ENCODE assay signal across 9 cellular contexts in the genomic region with DNA sequence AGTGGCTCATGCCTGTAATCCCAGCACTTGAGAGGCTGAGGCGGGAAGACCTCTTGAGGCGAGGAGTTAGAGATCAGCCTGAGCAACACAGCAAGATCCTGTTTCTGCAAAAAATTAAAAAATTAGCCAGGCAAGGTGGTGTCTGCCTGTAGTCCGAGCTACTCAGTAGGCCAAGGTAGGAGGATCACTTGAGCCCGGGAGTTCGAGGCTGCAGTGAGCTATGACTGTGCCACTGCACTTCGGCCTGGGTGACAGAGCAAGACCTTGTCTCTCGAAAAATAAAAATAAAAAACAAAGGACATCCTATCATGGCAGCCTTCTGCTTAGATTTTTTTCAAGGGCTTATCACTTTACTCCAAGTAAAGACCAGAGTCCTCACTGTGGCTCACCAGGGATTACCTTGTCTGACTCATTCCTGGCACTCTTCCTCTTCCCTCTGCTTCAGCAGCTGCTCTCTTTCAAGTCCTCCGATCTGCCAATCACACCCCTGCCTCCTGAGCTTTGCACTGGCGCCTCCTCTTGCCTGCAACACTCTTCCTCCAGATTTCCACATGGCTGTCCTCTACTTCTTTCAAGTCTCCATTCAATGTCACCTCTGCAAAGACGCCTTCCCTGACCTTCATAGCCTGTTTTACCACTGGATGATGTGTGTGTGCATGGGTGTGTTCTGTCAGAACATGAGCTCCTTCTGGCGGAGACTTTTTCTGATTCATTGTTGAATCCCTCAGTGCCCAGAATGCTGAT. TPM values are rescaled to one million over a fixed set of nuclear protein-coding genes. Genes with fewer than 3 reads are reported as not detected.
DNase-seq lines count a peak whose midpoint lies in the region; ATAC-seq, FAIRE-seq and TF ChIP-seq lines count a peak whose summit lies in the region.
"Had no signal": no experiment of that assay in that cellular context is flagged by ENCODE, and none has a peak within 500 bp of the region (broad histone marks: within the 10 kb centered on the region; RNA-seq: fewer than 3 reads in every experiment).

No MANE protein-coding gene starts in this region.

- DNase-seq in DMS 273 (lab: John Stamatoyannopoulos, UW; ENCODE audit: unreplicated experiment) = peak; percentile 66
- peak; percentile 75 for DNase-seq in M059J (ENCODE audit: low read depth)
- DNase-seq in astrocyte of the spinal cord (ENCODE audit: low read depth, low spot score) = peak; percentile 73
- no peak for DNase-seq in left lung
- DNase-seq in kidney = no peak
- no peak for DNase-seq in activated T-cell treated with anti-CD3 and anti-CD28 coated beads for 4 hours
- DNase-seq: NCI-H774 had no signal

- TF ChIP-seq CTCF in astrocyte of the spinal cord (IDR thresholded peaks at IDR 0.05; ENCODE audit: low read depth, low read length) (no peak), left lung (IDR thresholded peaks at IDR 0.05) (no peak), kidney (IDR thresholded peaks at IDR 0.05; ENCODE audit: borderline replicate concordance, extremely low read depth, insufficient read depth) (no peak)

- in situ Hi-C loops in astrocyte of the spinal cord (cut with HindIII; ENCODE audit: low sequenced_read_pairs) = no loop called here

- H3K27ac ChIP-seq in left lung (no peak overlapping the region), kidney (ENCODE audit: low read depth in 2 of 2, low read length in 2 of 2) (no peak overlapping the region)

- peak; percentile 23 for ATAC-seq in left lung
- no peak for ATAC-seq in GM19351 (IDR thresholded peaks at IDR 0.05; ENCODE audit: unreplicated experiment)
- no peak for ATAC-seq in HG02571 (IDR thresholded peaks at IDR 0.05; ENCODE audit: unreplicated experiment)

- intact Hi-C loops in left lung (cut with DNase I) = no loop called here
- intact Hi-C loops in kidney (cut with DNase I) = no loop called here

- no peak for FAIRE-seq in kidney (lab: Jason Lieb, UNC)

- no peak overlapping the region for H3K4me3 ChIP-seq in astrocyte of the spinal cord (ENCODE audit: low read depth, low read length)
- no peak overlapping the region for H3K4me3 ChIP-seq in left lung
- no peak overlapping the region for H3K4me3 ChIP-seq in kidney (ENCODE audit: low read length in 2 of 2)

- no peaks in the 10 kb centered on the region for H3K27me3 ChIP-seq in left lung

- H3K9me3 ChIP-seq in left lung (no peaks in the 10 kb centered on the region), kidney (ENCODE audit: control insufficient read depth in 1 of 2, low read length in 2 of 2) (no peaks in the 10 kb centered on the region)

- no peaks in the 10 kb centered on the region for H3K4me1 ChIP-seq in left lung
- H3K4me1 ChIP-seq in kidney (ENCODE audit: control insufficient read depth in 1 of 2, insufficient read depth in 1 of 2, low read depth in 1 of 2, low read length in 2 of 2) = no peaks in the 10 kb centered on the region

- no peak overlapping the region for H3K9ac ChIP-seq in kidney (ENCODE audit: low read length in 2 of 2)

- H3K36me3 ChIP-seq in left lung (no peaks in the 10 kb centered on the region), kidney (ENCODE audit: control insufficient read depth in 1 of 2, insufficient read depth in 2 of 2, low read length in 2 of 2) (no peaks in the 10 kb centered on the region)

RNA-seq across cellular contexts. Expression of a gene that starts 7.7 kb away (rescaled TPM):
- 15.3 and 18.0 TPM in 2 replicates for total RNA-seq in M059J (2014; rRNA removed; shearing (Covaris generic))
- total RNA-seq in left lung (1 to 10 TPM; 5.2 to 8.2 TPM), kidney (3.8 TPM)
- 6.1 TPM for polyA plus RNA-seq in kidney (ENCODE audit: insufficient read depth, low read depth, low replicate concordance)

Comparison
In these comparisons a context has a peak if more than half of its experiments do, and no peak if none do; other contexts are left out.
1. DNase-seq: peak in DMS 273 (single experiment), M059J (single experiment) and astrocyte of the spinal cord (single experiment); none in left lung (0 of 2), kidney (single experiment) and activated T-cell treated with anti-CD3 and anti-CD28 coated beads for 4 hours (single experiment).